12 cellular contexts compared by ENCODE assay signal in genomic region chr12:26630546-26631027, GRCh38.
DNase-seq lines count a peak whose midpoint lies in the region; ATAC-seq and TF ChIP-seq lines count a peak whose summit lies in the region.
"Had no signal": no experiment of that assay in that cellular context is flagged by ENCODE, and none has a peak within 500 bp of the region (broad histone marks: within the 10 kb centered on the region; RNA-seq: fewer than 3 reads in every experiment).

No MANE protein-coding gene starts in this region.

- no peaks in the 10 kb centered on the region for H3K79me2 ChIP-seq in neural progenitor cell (ENCODE audit: low read depth)

- H3K4me2 ChIP-seq in neural progenitor cell = no peak overlapping the region

- H3K27me3 Mint-ChIP-seq in activated T-helper 17 cell treated with anti-CD3 and anti-CD28 coated beads, Interleukin-2, amount 50 U/mL, for 72 hours = no peaks in the 10 kb centered on the region
- no peaks in the 10 kb centered on the region for H3K27me3 Mint-ChIP-seq in MCF 10A (ENCODE audit: insufficient read depth, unreplicated experiment)
- no peaks in the 10 kb centered on the region for H3K27me3 Mint-ChIP-seq in neural progenitor cell (ENCODE audit: insufficient read depth, low read depth)

- no peaks in the 10 kb centered on the region for H4K20me1 ChIP-seq in neural progenitor cell (ENCODE audit: low read depth)

- no peak for ATAC-seq in activated T-helper 17 cell treated with anti-CD3 and anti-CD28 coated beads, Interleukin-2, amount 50 U/mL, for 72 hours (replicated peaks)
- ATAC-seq in sciatic nerve = peak; percentile 83
- ATAC-seq: activated naive CD4-positive, alpha-beta T cell treated with anti-CD3 and anti-CD28 coated beads, Interleukin-2, amount 50 U/mL, for 72 hours had no signal

- H3K27ac ChIP-seq in neural progenitor cell = no peak overlapping the region
- H3K27ac ChIP-seq: WERI-Rb-1 had no signal

- peak; percentile 11 for DNase-seq in GM03348 (ENCODE audit: low spot score)
- peak; percentile 93 for DNase-seq in iris pigment epithelial cell (ENCODE audit: low read depth)
- DNase-seq in sciatic nerve (ENCODE audit: low spot score) = no peak
- no peak for DNase-seq in SKM-1 (lab: John Stamatoyannopoulos, UW; ENCODE audit: unreplicated experiment)
- no peak for DNase-seq in stimulated activated CD4-positive, alpha-beta T cell treated with anti-CD3 and anti-CD28 coated beads, Interleukin-15, amount 100 ng/mL, for 24 hours
- DNase-seq in MCF 10A (ENCODE audit: unreplicated experiment) = no peak
- no peak for DNase-seq in neural progenitor cell (ENCODE audit: low spot score)
- DNase-seq: heart left ventricle, NCI-H748 treated with DMSO at 0.1 percent for 48 hours, WERI-Rb-1 had no signal

- no peak overlapping the region for H3K4me3 Mint-ChIP-seq in activated T-helper 17 cell treated with anti-CD3 and anti-CD28 coated beads, Interleukin-2, amount 50 U/mL, for 72 hours
- no peak overlapping the region for H3K4me3 Mint-ChIP-seq in MCF 10A (ENCODE audit: unreplicated experiment)
- no peak overlapping the region for H3K4me3 Mint-ChIP-seq in neural progenitor cell

- H2AFZ ChIP-seq in neural progenitor cell (replicated peaks) = no peak overlapping the region

- CTCF ChIA-PET in MCF 10A (lab: Yijun Ruan, JAX) = interaction anchor here (0.6 to 1.0 kb wide), 3 partner anchors 228 to 777 kb away, joined by 3 to 4 read pairs (median 3); no protein-coding TSS in a partner anchor

- H3K4me3 ChIP-seq in neural progenitor cell = no peak overlapping the region

- BruUV-seq in MCF 10A (replicated peaks; lab: Mats Ljungman, UMichigan) = no TSS peak

- POLR2A ChIA-PET in MCF 10A (lab: Yijun Ruan, JAX) = interaction anchor here (0.7 kb wide), 1 partner anchor 18 kb away, joined by 3 read pairs; no protein-coding TSS in a partner anchor

- H3K36me3 Mint-ChIP-seq in activated T-helper 17 cell treated with anti-CD3 and anti-CD28 coated beads, Interleukin-2, amount 50 U/mL, for 72 hours (ENCODE audit: low read depth) = peaks cover 57% of the 10 kb centered on the region
- no peaks in the 10 kb centered on the region for H3K36me3 Mint-ChIP-seq in MCF 10A (ENCODE audit: insufficient read depth, unreplicated experiment)
- no peaks in the 10 kb centered on the region for H3K36me3 Mint-ChIP-seq in neural progenitor cell

- no peaks in the 10 kb centered on the region for H3K9me3 ChIP-seq in neural progenitor cell (ENCODE audit: low read depth)
- H3K9me3 ChIP-seq: heart left ventricle had no signal

- H3K36me3 ChIP-seq in neural progenitor cell = no peaks in the 10 kb centered on the region
- H3K36me3 ChIP-seq: WERI-Rb-1 had no signal

- no peak for TF ChIP-seq CTCF in MCF 10A (IDR thresholded peaks at IDR 0.05; ENCODE audit: unreplicated experiment)
- TF ChIP-seq CTCF in neural progenitor cell (IDR thresholded peaks at IDR 0.05) = no peak

- no peaks in the 10 kb centered on the region for H3K9me3 Mint-ChIP-seq in activated T-helper 17 cell treated with anti-CD3 and anti-CD28 coated beads, Interleukin-2, amount 50 U/mL, for 72 hours
- H3K9me3 Mint-ChIP-seq in MCF 10A (ENCODE audit: unreplicated experiment) (no peaks in the 10 kb centered on the region), neural progenitor cell (no peaks in the 10 kb centered on the region)
- H3K9me3 Mint-ChIP-seq: activated naive CD4-positive, alpha-beta T cell treated with anti-CD3 and anti-CD28 coated beads, Interleukin-2, amount 50 U/mL, for 72 hours had no signal

- no peaks in the 10 kb centered on the region for H3K27me3 ChIP-seq in neural progenitor cell
- H3K27me3 ChIP-seq: heart left ventricle had no signal

- H3K4me1 ChIP-seq in neural progenitor cell = peaks cover 3% of the 10 kb centered on the region

- no peaks in the 10 kb centered on the region for H3F3A ChIP-seq in neural progenitor cell (ENCODE audit: low read depth)

- H3K27ac Mint-ChIP-seq in activated T-helper 17 cell treated with anti-CD3 and anti-CD28 coated beads, Interleukin-2, amount 50 U/mL, for 72 hours = peak overlapping the region; percentile 69
- H3K27ac Mint-ChIP-seq in MCF 10A (ENCODE audit: low read depth, unreplicated experiment) = no peak overlapping the region
- H3K27ac Mint-ChIP-seq in neural progenitor cell = no peak overlapping the region

- intact Hi-C loops in sciatic nerve (cut with DNase I) = no loop called here
- intact Hi-C loops in MCF 10A (cut with micrococcal nuclease) = no loop called here

- H3K9ac ChIP-seq in neural progenitor cell = no peak overlapping the region

- no peaks in the 10 kb centered on the region for H3K4me1 Mint-ChIP-seq in activated T-helper 17 cell treated with anti-CD3 and anti-CD28 coated beads, Interleukin-2, amount 50 U/mL, for 72 hours
- no peaks in the 10 kb centered on the region for H3K4me1 Mint-ChIP-seq in MCF 10A (ENCODE audit: insufficient read depth, unreplicated experiment)
- H3K4me1 Mint-ChIP-seq in neural progenitor cell = peaks cover 4% of the 10 kb centered on the region

Comparison
In these comparisons a context has a peak if more than half of its experiments do, and no peak if none do; other contexts are left out.
1. DNase-seq: peak in GM03348 (single experiment) and iris pigment epithelial cell (single experiment); none in sciatic nerve (single experiment), SKM-1 (single experiment), stimulated activated CD4-positive, alpha-beta T cell treated with anti-CD3 and anti-CD28 coated beads, Interleukin-15, amount 100 ng/mL, for 24 hours (single experiment), MCF 10A (single experiment) and neural progenitor cell (single experiment).